Comparison of ENCODE assay signal across 8 cellular contexts in genomic region chr16:28291651-28292626, GRCh38. TPM values are rescaled to one million over a fixed set of nuclear protein-coding genes. Genes with fewer than 3 reads are reported as not detected.
DNase-seq lines count a peak whose midpoint lies in the region; ATAC-seq and TF ChIP-seq lines count a peak whose summit lies in the region.

SBK1 (plus strand) TSS chr16:28292525; CDS start chr16:28317392, 24,867 bp downstream.

- no peak for TF ChIP-seq CTCF in uterus (IDR thresholded peaks at IDR 0.05)

- peak within 1 kb of the TSS; percentile 82 for H3K4me3 ChIP-seq in right cardiac atrium (ENCODE audit: low read length)
- peak within 1 kb of the TSS; percentile 54 for H3K4me3 ChIP-seq in rectal smooth muscle tissue (ENCODE audit: low read length)
- H3K4me3 ChIP-seq in uterus: peak within 1 kb of the TSS; percentile 39 to 52

- no peaks in the 10 kb centered on the region for H3K36me3 ChIP-seq in rectal smooth muscle tissue (ENCODE audit: control insufficient read depth, insufficient read depth, low read length)
- no peaks in the 10 kb centered on the region for H3K36me3 ChIP-seq in uterus

- WGBS in right cardiac atrium: 1% methylated on average over 88 of the region's 88 CpGs

- H3K27ac ChIP-seq in right cardiac atrium (ENCODE audit: low read length) (peak within 1 kb of the TSS; percentile 23), rectal smooth muscle tissue (ENCODE audit: low read depth, low read length) (no peak within 1 kb of the TSS), uterus (peak within 1 kb of the TSS in 1 of 2 donors; percentile 61)

- H3K9ac ChIP-seq in rectal smooth muscle tissue (ENCODE audit: low read length): no peak within 1 kb of the TSS

- ATAC-seq in HG02623 (IDR thresholded peaks at IDR 0.05; ENCODE audit: unreplicated experiment): peak; percentile 82
- ATAC-seq in right cardiac atrium: peak; percentile 90 to 93

- intact Hi-C loops in right cardiac atrium (cut with DNase I) (no loop called here), uterus (cut with DNase I; ENCODE audit: low total_unique reads) (no loop called here)

- no peak for TF ChIP-seq POLR2A in uterus (IDR thresholded peaks at IDR 0.05)

- DNase-seq in GM03348 (ENCODE audit: low spot score) (peak; percentile 90), NCI-H1417 treated with DMSO at 0.1 percent for 48 hours (lab: John Stamatoyannopoulos, UW) (peak; percentile 56), T-helper 1 cell (peak; percentile 70 to 88 (median 74)), amniotic epithelial cell (ENCODE audit: low read depth) (peak; percentile 47), right cardiac atrium (peak; percentile 62 to 88 (median 86)), uterus (peak; percentile 48 to 60)

- H3K9me3 ChIP-seq in right cardiac atrium (ENCODE audit: control insufficient read depth, low read length) (no peaks in the 10 kb centered on the region), uterus (no peaks in the 10 kb centered on the region)

- H3K27me3 ChIP-seq in right cardiac atrium (ENCODE audit: control insufficient read depth, insufficient read depth): no peaks in the 10 kb centered on the region
- peaks cover 9% of the 10 kb centered on the region for H3K27me3 ChIP-seq in rectal smooth muscle tissue (ENCODE audit: control insufficient read depth, insufficient read depth, low read length)
- H3K27me3 ChIP-seq in uterus: no peaks in the 10 kb centered on the region

- no peaks in the 10 kb centered on the region for H3K4me1 ChIP-seq in right cardiac atrium (ENCODE audit: control insufficient read depth, insufficient read depth, low read length)
- H3K4me1 ChIP-seq in rectal smooth muscle tissue (ENCODE audit: control insufficient read depth, insufficient read depth, low read length): no peaks in the 10 kb centered on the region
- H3K4me1 ChIP-seq in uterus: peaks cover 0 to 8% of the 10 kb centered on the region in 2 donors

RNA-seq across cellular contexts. Expression of gene SBK1, which starts in this region (rescaled TPM):
- total RNA-seq in right cardiac atrium: 1 to 10 TPM in 2 of 4 donors, under 1 TPM in 2; 0.19 to 1.3 (median 0.99) TPM
- polyA plus RNA-seq in right cardiac atrium: 1.2 TPM
- 1 to 10 TPM in 1 of 4 donors, under 1 TPM in 2, not detected in 1; 0.26 to 1.2 (median 0.64) TPM for total RNA-seq in uterus
